In genomic region chr1:176795929-176796328, GRCh38 we compare ENCODE assay signal across 24 cellular contexts.
DNase-seq lines count a peak whose midpoint lies in the region; ATAC-seq lines count a peak whose summit lies in the region.
"Had no signal": no experiment of that assay in that cellular context is flagged by ENCODE, and none has a peak within 500 bp of the region (broad histone marks: within the 10 kb centered on the region; RNA-seq: fewer than 3 reads in every experiment).

No MANE protein-coding gene starts in this region.

- no peak for ATAC-seq in HG02840 (IDR thresholded peaks at IDR 0.05; ENCODE audit: low FRiP score, unreplicated experiment)
- no peak for ATAC-seq in HG02642 (IDR thresholded peaks at IDR 0.05; ENCODE audit: poor library complexity, unreplicated experiment)
- ATAC-seq: body of pancreas; esophagus mucosa; GM23338; naive thymus-derived CD4-positive, alpha-beta T cell had no signal

- DNase-seq in AG08395 (ENCODE audit: low spot score) (peak; percentile 66), DMS53 (lab: John Stamatoyannopoulos, UW) (peak; percentile 62), RKO (ENCODE audit: low spot score) (peak; percentile 22), fibroblast of gingiva (ENCODE audit: low read depth) (peak; percentile 5), cortex of kidney (lab: John Stamatoyannopoulos, UW) (no peak), NAMALWA (ENCODE audit: low spot score) (no peak)
- DNase-seq: body of pancreas; CD4-positive, CD25-positive, alpha-beta regulatory T cell; DMS79; effector CD8-positive, alpha-beta T cell; IMR-90; kidney; MG63; naive thymus-derived CD4-positive, alpha-beta T cell; NCI-H1436 treated with DMSO at 0.1 percent for 48 hours; NCI-H2171; occipital lobe; spleen; stimulated activated CD4-positive, alpha-beta T cell treated with anti-CD3 and anti-CD28 coated beads, Interleukin-4, amount 100 ng/mL, for 1 hour; stimulated activated naive CD4-positive, alpha-beta T cell had no signal

Comparison
In these comparisons a context has a peak if more than half of its experiments do, and no peak if none do; other contexts are left out.
1. DNase-seq: peak in AG08395 (single experiment), DMS53 (single experiment), RKO (single experiment) and fibroblast of gingiva (single experiment); none in cortex of kidney (single experiment) and NAMALWA (single experiment).